Comparison of ENCODE assay signal across 13 cellular contexts in genomic region chr10:126252884-126253612, GRCh38.
A peak's percentile ranks its signal among the peaks of the same experiment; 100 is the strongest.
DNase-seq lines count a peak whose midpoint lies in the region; ATAC-seq and TF ChIP-seq lines count a peak whose summit lies in the region.
"Had no signal": no experiment of that assay in that cellular context is flagged by ENCODE, and none has a peak within 500 bp of the region (broad histone marks: within the 10 kb centered on the region; RNA-seq: fewer than 3 reads in every experiment).

No MANE protein-coding gene starts in this region.

- peak overlapping the region in 6 of 10 donors; percentile 19 to 68 (median 35) for H3K27ac ChIP-seq in heart right ventricle
- peak overlapping the region; percentile 44 for H3K27ac ChIP-seq in suprapubic skin

- ATAC-seq in heart right ventricle = peak; percentile 60 to 89 (median 78)
- ATAC-seq in GM18870 (IDR thresholded peaks at IDR 0.05; ENCODE audit: unreplicated experiment) = no peak
- ATAC-seq in esophagus mucosa = no peak
- ATAC-seq: activated T-cell treated with anti-CD3 and anti-CD28 coated beads, Interleukin-2, amount 50 U/mL, for 72 hours; T-helper 17 cell had no signal

- TF ChIP-seq CTCF in heart right ventricle (IDR thresholded peaks at IDR 0.05) = no peak
- TF ChIP-seq CTCF in suprapubic skin (IDR thresholded peaks at IDR 0.05) = no peak

- TF ChIP-seq EP300 in suprapubic skin (IDR thresholded peaks at IDR 0.05) = no peak

- no peak for TF ChIP-seq POLR2A in suprapubic skin (IDR thresholded peaks at IDR 0.05)

- intact Hi-C loops in heart right ventricle (cut with DNase I) = no loop called here

- 57 to 70% methylated on average over 9 of the region's 9 CpGs for WGBS in heart right ventricle, 2 donors
- WGBS in suprapubic skin = 30% methylated on average over 7 of the region's 9 CpGs

- DNase-seq in HEK293T (ENCODE audit: extremely low spot score) (no peak), amniotic epithelial cell (ENCODE audit: low read depth) (peak; percentile 96), heart right ventricle (peak in 1 of 2 donors; percentile 48), suprapubic skin (ENCODE audit: low spot score in 2 of 2) (no peak), cerebellar nuclear complex (lab: John Stamatoyannopoulos, UW) (no peak), NCI-H526 treated with DMSO at 0.1 percent for 48 hours (lab: John Stamatoyannopoulos, UW) (no peak)
- DNase-seq: activated T-cell treated with anti-CD3 and anti-CD28 coated beads, Interleukin-2, amount 50 U/mL, for 72 hours; erythroblast; naive B cell; stimulated activated CD4-positive, alpha-beta T cell treated with anti-CD3 and anti-CD28 coated beads, Interleukin-4, amount 100 ng/mL, for 1 hour; T-helper 17 cell had no signal

- H3K27me3 ChIP-seq in heart right ventricle = peaks cover 0 to 11% (median 0%) of the 10 kb centered on the region in 7 donors
- no peaks in the 10 kb centered on the region for H3K27me3 ChIP-seq in suprapubic skin

- H3K4me1 ChIP-seq in heart right ventricle (peaks cover 0 to 7% (median 0%) of the 10 kb centered on the region in 9 donors), suprapubic skin (peaks cover 20% of the 10 kb centered on the region)

- H3K9me3 ChIP-seq in heart right ventricle (no peaks in the 10 kb centered on the region), suprapubic skin (no peaks in the 10 kb centered on the region)

- CTCF ChIA-PET in HEK293T (lab: Yijun Ruan, JAX) = interaction anchor here (0.6 to 0.9 kb wide), 3 partner anchors 13 to 251 kb away, joined by 3 read pairs; no protein-coding TSS in a partner anchor

- no peaks in the 10 kb centered on the region for H3K36me3 ChIP-seq in heart right ventricle
- H3K36me3 ChIP-seq in suprapubic skin = no peaks in the 10 kb centered on the region

- H3K4me3 ChIP-seq in heart right ventricle = no peak overlapping the region
- H3K4me3 ChIP-seq in suprapubic skin = no peak overlapping the region

- POLR2A ChIA-PET in HEK293T (lab: Yijun Ruan, JAX) = interaction anchor here (0.6 to 1.9 kb wide), 5 partner anchors 18 to 51 kb away, joined by 3 to 8 read pairs (median 3); no protein-coding TSS in a partner anchor

TF ChIP-seq in HEK293T, 16 proteins besides CTCF, POLR2A, EP300 and RAD21:
- TF ChIP-seq PKNOX1 (IDR thresholded peaks at IDR 0.05) (peak; percentile 40; the same call in 1 of the 2 replicates), HDGF (IDR thresholded peaks at IDR 0.05; ENCODE audit: borderline replicate concordance) (no peak), FOXA1 (IDR thresholded peaks at IDR 0.05) (no peak), LEF1 (IDR thresholded peaks at IDR 0.05; ENCODE audit: borderline replicate concordance) (no peak)

Comparison
In these comparisons a context has a peak if more than half of its experiments do, and no peak if none do; other contexts are left out.
1. ATAC-seq: peak in heart right ventricle (8 of 8); none in GM18870 (single experiment) and esophagus mucosa (single experiment).